In the genomic region with DNA sequence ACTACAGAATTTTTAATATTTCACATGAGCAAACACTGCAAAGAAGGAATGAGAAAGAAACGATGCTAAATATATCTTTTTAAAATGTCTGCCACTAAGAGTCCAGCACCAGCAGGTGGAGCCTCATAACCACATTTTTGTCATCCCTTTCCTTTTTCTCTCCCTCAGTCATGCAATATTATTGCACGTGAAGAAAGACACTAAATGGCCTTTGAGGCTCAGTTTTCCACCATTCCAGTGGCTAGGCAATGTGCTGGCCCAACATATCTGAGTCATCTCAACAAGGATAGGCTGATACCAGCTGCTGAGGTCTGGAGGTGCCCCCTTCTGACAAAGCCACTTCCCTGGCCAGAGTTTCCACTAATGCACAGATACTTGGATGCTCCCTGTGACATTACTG, we compare ENCODE assay signal across 9 cellular contexts. TPM values are rescaled to one million over a fixed set of nuclear protein-coding genes. Genes with fewer than 3 reads are reported as not detected.
DNase-seq lines count a peak whose midpoint lies in the region; ATAC-seq, FAIRE-seq and TF ChIP-seq lines count a peak whose summit lies in the region.
"Had no signal": no experiment of that assay in that cellular context is flagged by ENCODE, and none has a peak within 500 bp of the region (broad histone marks: within the 10 kb centered on the region; RNA-seq: fewer than 3 reads in every experiment).

No MANE protein-coding gene starts in this region.

- peaks cover 43% of the 10 kb centered on the region for H3K4me1 Mint-ChIP-seq in activated CD4-positive, alpha-beta T cell treated with anti-CD3 and anti-CD28 coated beads, Interleukin-2, amount 10 ng/mL, durations not matched to agents 24 days and 14 days
- peaks cover 31% of the 10 kb centered on the region for H3K4me1 Mint-ChIP-seq in neural crest cell

- peak; percentile 58 to 61 (median 61) for TF ChIP-seq CTCF in esophagus muscularis mucosa (IDR thresholded peaks at IDR 0.05)
- peak; percentile 80 for TF ChIP-seq CTCF in neural crest cell (conservative IDR thresholded peaks at IDR 0.05)

- H3K36me3 ChIP-seq in esophagus muscularis mucosa = peaks cover 0 to 16% (median 9%) of the 10 kb centered on the region in 4 donors

- no peaks in the 10 kb centered on the region for H3K27me3 ChIP-seq in esophagus muscularis mucosa

- WGBS in esophagus muscularis mucosa = 0% methylated on average over 2 of the region's 2 CpGs

- intact Hi-C loops in activated CD4-positive, alpha-beta T cell treated with anti-CD3 and anti-CD28 coated beads, Interleukin-2, amount 10 ng/mL, durations not matched to agents 24 days and 14 days (cut with micrococcal nuclease) = loop anchor here (2.0 to 10.0 kb wide), 8 partner anchors 15 to 1489 kb away; partner anchors contain the start of genes AASDHPPT, ATM, KBTBD3 and NPAT
- intact Hi-C loops in esophagus muscularis mucosa (cut with DNase I) = loop anchor here (5.0 kb wide), 2 partner anchors 124 to 209 kb away; no protein-coding TSS in a partner anchor

- no peak for TF ChIP-seq EP300 in esophagus muscularis mucosa (IDR thresholded peaks at IDR 0.05)

- H3K4me1 ChIP-seq in esophagus muscularis mucosa = peaks cover 20 to 34% (median 25%) of the 10 kb centered on the region in 4 donors

- no peaks in the 10 kb centered on the region for H3K27me3 Mint-ChIP-seq in activated CD4-positive, alpha-beta T cell treated with anti-CD3 and anti-CD28 coated beads, Interleukin-2, amount 10 ng/mL, durations not matched to agents 24 days and 14 days
- no peaks in the 10 kb centered on the region for H3K27me3 Mint-ChIP-seq in neural crest cell (ENCODE audit: low read depth)

- H3K27ac ChIP-seq in esophagus muscularis mucosa (replicated peaks in 1 of 4) = peak overlapping the region in 3 of 4 donors; percentile 4 to 21 (median 17)

- H3K4me3 ChIP-seq in esophagus muscularis mucosa = no peak overlapping the region

- TF ChIP-seq POLR2A in GM12892 (IDR thresholded peaks at IDR 0.05; ENCODE audit: low read depth, low read length) = no peak
- no peak for TF ChIP-seq POLR2A in esophagus muscularis mucosa (IDR thresholded peaks at IDR 0.05; ENCODE audit: low read depth)

- peak; percentile 36 for ATAC-seq in HG03045 (IDR thresholded peaks at IDR 0.05; ENCODE audit: unreplicated experiment)

- peak overlapping the region; percentile 64 for H3K4me3 Mint-ChIP-seq in activated CD4-positive, alpha-beta T cell treated with anti-CD3 and anti-CD28 coated beads, Interleukin-2, amount 10 ng/mL, durations not matched to agents 24 days and 14 days
- peak overlapping the region; percentile 84 for H3K4me3 Mint-ChIP-seq in neural crest cell

- H3K9me3 ChIP-seq in esophagus muscularis mucosa = no peaks in the 10 kb centered on the region

- DNase-seq in AML-193 (lab: John Stamatoyannopoulos, UW) (peak; percentile 64 to 71), GM12892 (ENCODE audit: insufficient read length) (no peak), NCI-H446 (lab: John Stamatoyannopoulos, UW) (peak; percentile 26 to 63), esophagus muscularis mucosa (ENCODE audit: extremely low spot score) (no peak), neural crest cell (ENCODE audit: low read depth, low spot score) (peak; percentile 23), NCI-H774 (lab: John Stamatoyannopoulos, UW) (no peak)
- DNase-seq in activated CD4-positive, alpha-beta T cell treated with anti-CD3 and anti-CD28 coated beads, Interleukin-2, amount 10 ng/mL, durations not matched to agents 24 days and 14 days = peak; percentile 80

- no peak overlapping the region for H3K27ac Mint-ChIP-seq in activated CD4-positive, alpha-beta T cell treated with anti-CD3 and anti-CD28 coated beads, Interleukin-2, amount 10 ng/mL, durations not matched to agents 24 days and 14 days
- H3K27ac Mint-ChIP-seq in neural crest cell (ENCODE audit: unreplicated experiment) = peak overlapping the region; percentile 37

- peak; percentile 95 for FAIRE-seq in GM12892 (lab: Jason Lieb, UNC)

- no peaks in the 10 kb centered on the region for H3K9me3 Mint-ChIP-seq in activated CD4-positive, alpha-beta T cell treated with anti-CD3 and anti-CD28 coated beads, Interleukin-2, amount 10 ng/mL, durations not matched to agents 24 days and 14 days
- H3K9me3 Mint-ChIP-seq in neural crest cell = no peaks in the 10 kb centered on the region

- H3K36me3 Mint-ChIP-seq in activated CD4-positive, alpha-beta T cell treated with anti-CD3 and anti-CD28 coated beads, Interleukin-2, amount 10 ng/mL, durations not matched to agents 24 days and 14 days (ENCODE audit: low read depth) = peaks cover 7% of the 10 kb centered on the region
- no peaks in the 10 kb centered on the region for H3K36me3 Mint-ChIP-seq in neural crest cell (ENCODE audit: low read depth)

RNA-seq across cellular contexts. Expression of gene ALKBH8, which starts 1.8 kb away (rescaled TPM):
- polyA plus RNA-seq in GM12892 (2012; ENCODE audit: missing spikeins) = 6.9 TPM
- total RNA-seq in activated CD4-positive, alpha-beta T cell treated with anti-CD3 and anti-CD28 coated beads, Interleukin-2, amount 10 ng/mL, durations not matched to agents 24 days and 14 days = 13.3 and 15.0 TPM in 2 replicates
- total RNA-seq in esophagus muscularis mucosa (1 to 10 TPM; 4.1 to 5.8 (median 5.4) TPM), neural crest cell (11.0 and 13.4 TPM in 2 replicates)

RNA-seq across cellular contexts. Expression of gene ELMOD1, which starts 27.2 kb away (rescaled TPM):
- not detected for polyA plus RNA-seq in GM12892 (2012; ENCODE audit: missing spikeins)
- total RNA-seq in activated CD4-positive, alpha-beta T cell treated with anti-CD3 and anti-CD28 coated beads, Interleukin-2, amount 10 ng/mL, durations not matched to agents 24 days and 14 days = not detected in 2 replicates
- total RNA-seq in esophagus muscularis mucosa = 1 to 10 TPM in 1 of 4 donors, under 1 TPM in 3; 0.39 to 1.7 (median 0.54) TPM
- 0.40 and 0.43 TPM in 2 replicates for total RNA-seq in neural crest cell
- total RNA-seq: T-helper 1 cell treated with Interleukin-12 subunit alpha and Interleukin-12 subunit beta and Interleukin-4 antibody, amounts not matched to agents 30 ng/mL and 1 ng/mL, for 36 hours had no signal

Comparison
In these comparisons a context has a peak if more than half of its experiments do, and no peak if none do; other contexts are left out.
1. DNase-seq: peak in AML-193 (2 of 2), NCI-H446 (2 of 2), activated CD4-positive, alpha-beta T cell treated with anti-CD3 and anti-CD28 coated beads, Interleukin-2, amount 10 ng/mL, durations not matched to agents 24 days and 14 days (single experiment) and neural crest cell (single experiment); none in GM12892 (single experiment), esophagus muscularis mucosa (single experiment) and NCI-H774 (single experiment).